In the genomic region with DNA sequence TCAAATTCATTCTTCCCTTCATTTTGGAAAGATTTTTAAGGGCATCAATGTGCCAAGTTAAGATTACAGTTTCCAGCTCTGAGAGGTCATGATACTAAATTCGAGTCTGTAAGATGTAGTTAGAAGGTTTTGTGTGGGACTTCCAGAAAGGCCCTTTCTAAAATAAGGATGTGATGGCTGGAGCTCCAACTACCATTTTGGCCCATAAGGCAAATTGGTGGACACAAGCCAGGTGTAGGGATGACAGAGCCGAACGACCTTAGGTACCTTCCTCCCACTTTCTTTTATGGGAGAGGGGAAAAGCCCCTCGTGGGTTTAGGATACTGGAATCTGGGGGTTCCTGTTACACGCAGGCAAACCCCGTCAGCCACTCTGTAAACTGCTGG, we compare ENCODE assay signal across 1 cellular context.
TF ChIP-seq lines count a peak whose summit lies in the region.

No MANE protein-coding gene starts in this region.

TF ChIP-seq in GM23338, 12 proteins besides CTCF, POLR2A, EP300 and RAD21 (continued from another document):
- TF ChIP-seq, protein P1, sequence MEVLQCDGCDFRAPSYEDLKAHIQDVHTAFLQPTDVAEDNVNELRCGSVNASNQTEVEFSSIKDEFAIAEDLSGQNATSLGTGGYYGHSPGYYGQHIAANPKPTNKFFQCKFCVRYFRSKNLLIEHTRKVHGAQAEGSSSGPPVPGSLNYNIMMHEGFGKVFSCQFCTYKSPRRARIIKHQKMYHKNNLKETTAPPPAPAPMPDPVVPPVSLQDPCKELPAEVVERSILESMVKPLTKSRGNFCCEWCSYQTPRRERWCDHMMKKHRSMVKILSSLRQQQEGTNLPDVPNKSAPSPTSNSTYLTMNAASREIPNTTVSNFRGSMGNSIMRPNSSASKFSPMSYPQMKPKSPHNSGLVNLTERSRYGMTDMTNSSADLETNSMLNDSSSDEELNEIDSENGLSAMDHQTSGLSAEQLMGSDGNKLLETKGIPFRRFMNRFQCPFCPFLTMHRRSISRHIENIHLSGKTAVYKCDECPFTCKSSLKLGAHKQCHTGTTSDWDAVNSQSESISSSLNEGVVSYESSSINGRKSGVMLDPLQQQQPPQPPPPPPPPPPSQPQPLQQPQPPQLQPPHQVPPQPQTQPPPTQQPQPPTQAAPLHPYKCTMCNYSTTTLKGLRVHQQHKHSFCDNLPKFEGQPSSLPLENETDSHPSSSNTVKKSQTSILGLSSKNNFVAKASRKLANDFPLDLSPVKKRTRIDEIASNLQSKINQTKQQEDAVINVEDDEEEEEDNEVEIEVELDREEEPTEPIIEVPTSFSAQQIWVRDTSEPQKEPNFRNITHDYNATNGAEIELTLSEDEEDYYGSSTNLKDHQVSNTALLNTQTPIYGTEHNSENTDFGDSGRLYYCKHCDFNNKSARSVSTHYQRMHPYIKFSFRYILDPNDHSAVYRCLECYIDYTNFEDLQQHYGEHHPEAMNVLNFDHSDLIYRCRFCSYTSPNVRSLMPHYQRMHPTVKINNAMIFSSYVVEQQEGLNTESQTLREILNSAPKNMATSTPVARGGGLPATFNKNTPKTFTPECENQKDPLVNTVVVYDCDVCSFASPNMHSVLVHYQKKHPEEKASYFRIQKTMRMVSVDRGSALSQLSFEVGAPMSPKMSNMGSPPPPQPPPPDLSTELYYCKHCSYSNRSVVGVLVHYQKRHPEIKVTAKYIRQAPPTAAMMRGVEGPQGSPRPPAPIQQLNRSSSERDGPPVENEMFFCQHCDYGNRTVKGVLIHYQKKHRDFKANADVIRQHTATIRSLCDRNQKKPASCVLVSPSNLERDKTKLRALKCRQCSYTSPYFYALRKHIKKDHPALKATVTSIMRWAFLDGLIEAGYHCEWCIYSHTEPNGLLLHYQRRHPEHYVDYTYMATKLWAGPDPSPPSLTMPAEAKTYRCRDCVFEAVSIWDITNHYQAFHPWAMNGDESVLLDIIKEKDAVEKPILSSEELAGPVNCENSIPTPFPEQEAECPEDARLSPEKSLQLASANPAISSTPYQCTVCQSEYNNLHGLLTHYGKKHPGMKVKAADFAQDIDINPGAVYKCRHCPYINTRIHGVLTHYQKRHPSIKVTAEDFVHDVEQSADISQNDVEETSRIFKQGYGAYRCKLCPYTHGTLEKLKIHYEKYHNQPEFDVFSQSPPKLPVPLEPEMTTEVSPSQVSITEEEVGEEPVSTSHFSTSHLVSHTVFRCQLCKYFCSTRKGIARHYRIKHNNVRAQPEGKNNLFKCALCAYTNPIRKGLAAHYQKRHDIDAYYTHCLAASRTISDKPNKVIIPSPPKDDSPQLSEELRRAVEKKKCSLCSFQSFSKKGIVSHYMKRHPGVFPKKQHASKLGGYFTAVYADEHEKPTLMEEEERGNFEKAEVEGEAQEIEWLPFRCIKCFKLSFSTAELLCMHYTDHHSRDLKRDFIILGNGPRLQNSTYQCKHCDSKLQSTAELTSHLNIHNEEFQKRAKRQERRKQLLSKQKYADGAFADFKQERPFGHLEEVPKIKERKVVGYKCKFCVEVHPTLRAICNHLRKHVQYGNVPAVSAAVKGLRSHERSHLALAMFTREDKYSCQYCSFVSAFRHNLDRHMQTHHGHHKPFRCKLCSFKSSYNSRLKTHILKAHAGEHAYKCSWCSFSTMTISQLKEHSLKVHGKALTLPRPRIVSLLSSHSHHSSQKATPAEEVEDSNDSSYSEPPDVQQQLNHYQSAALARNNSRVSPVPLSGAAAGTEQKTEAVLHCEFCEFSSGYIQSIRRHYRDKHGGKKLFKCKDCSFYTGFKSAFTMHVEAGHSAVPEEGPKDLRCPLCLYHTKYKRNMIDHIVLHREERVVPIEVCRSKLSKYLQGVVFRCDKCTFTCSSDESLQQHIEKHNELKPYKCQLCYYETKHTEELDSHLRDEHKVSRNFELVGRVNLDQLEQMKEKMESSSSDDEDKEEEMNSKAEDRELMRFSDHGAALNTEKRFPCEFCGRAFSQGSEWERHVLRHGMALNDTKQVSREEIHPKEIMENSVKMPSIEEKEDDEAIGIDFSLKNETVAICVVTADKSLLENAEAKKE (CRISPR knock-in tag; IDR thresholded peaks at IDR 0.05): no peak
- TF ChIP-seq NANOG (IDR thresholded peaks at IDR 0.05; ENCODE audit: borderline replicate concordance): no peak
